Comparison of ENCODE assay signal across 8 cellular contexts in the genomic region with DNA sequence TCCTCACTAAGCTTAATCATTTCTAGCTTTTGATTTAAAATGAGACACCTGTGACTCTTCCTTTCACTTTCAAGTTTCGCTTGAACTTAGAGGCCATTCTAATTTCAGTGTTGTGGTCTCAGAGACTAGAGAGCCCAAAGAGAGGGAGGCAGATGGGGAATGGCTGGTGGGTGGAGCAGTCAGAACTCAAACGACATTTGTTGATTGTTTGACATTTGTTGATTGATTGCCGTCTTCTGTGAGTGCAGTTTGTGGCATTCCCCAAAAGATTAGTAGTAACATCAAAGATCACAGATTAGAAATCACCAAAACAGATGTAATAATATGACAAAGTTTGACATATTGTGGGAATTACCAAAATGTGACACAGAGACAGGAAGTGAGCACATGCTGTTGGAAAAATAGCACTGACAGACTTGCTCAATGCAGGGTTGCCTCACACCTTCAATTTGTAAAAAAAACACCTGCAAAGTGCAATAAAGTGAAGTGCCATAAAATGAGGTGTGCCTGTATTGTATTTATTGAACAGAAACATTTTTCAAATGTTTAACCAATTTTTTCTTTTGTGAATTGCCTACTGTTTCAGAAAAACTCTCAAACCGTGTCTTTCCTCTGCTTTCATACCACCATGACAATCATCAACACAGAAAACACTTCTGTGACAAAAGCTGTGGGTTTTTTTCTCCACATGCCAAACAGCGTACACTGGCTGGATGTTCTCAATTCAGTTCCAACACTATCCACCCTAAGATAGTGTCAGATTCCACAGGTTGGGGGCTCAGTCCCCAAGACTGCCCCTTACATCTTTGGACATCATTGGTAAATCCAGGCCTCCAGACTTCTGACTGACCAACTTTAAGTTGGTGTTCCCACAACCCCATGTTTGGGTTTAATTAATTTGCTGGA.
DNase-seq lines count a peak whose midpoint lies in the region; ATAC-seq and TF ChIP-seq lines count a peak whose summit lies in the region.

No MANE protein-coding gene starts in this region.

- H3K4me1 Mint-ChIP-seq in activated CD4-positive, alpha-beta T cell treated with anti-CD3 and anti-CD28 coated beads, Interleukin-2, amount 10 ng/mL, durations not matched to agents 24 days and 14 days = peaks cover 61% of the 10 kb centered on the region

- H4K20me1 ChIP-seq in fibroblast of lung (ENCODE audit: control insufficient read depth, extremely low read depth, insufficient read depth, low read length) = no peaks in the 10 kb centered on the region

- peaks cover 11% of the 10 kb centered on the region for H3K36me3 Mint-ChIP-seq in activated CD4-positive, alpha-beta T cell treated with anti-CD3 and anti-CD28 coated beads, Interleukin-2, amount 10 ng/mL, durations not matched to agents 24 days and 14 days (ENCODE audit: low read depth)

- H3K27me3 ChIP-seq in fibroblast of lung (ENCODE audit: control insufficient read depth, insufficient read depth, low read length) (no peaks in the 10 kb centered on the region), BE2C (no peaks in the 10 kb centered on the region)

- no peaks in the 10 kb centered on the region for H3K9me3 Mint-ChIP-seq in activated CD4-positive, alpha-beta T cell treated with anti-CD3 and anti-CD28 coated beads, Interleukin-2, amount 10 ng/mL, durations not matched to agents 24 days and 14 days

- H3K27ac Mint-ChIP-seq in activated CD4-positive, alpha-beta T cell treated with anti-CD3 and anti-CD28 coated beads, Interleukin-2, amount 10 ng/mL, durations not matched to agents 24 days and 14 days = peak overlapping the region; percentile 92

- H3K9ac ChIP-seq in fibroblast of lung (ENCODE audit: insufficient read depth, low read length) = no peak overlapping the region

- H2AFZ ChIP-seq in fibroblast of lung (ENCODE audit: low read length) = no peak overlapping the region

- H3K4me2 ChIP-seq in fibroblast of lung (ENCODE audit: extremely low read depth, insufficient read depth, low read length) = peak overlapping the region; percentile 59

- DNase-seq in CD1c-positive myeloid dendritic cell (ENCODE audit: extremely low spot score) = peak; percentile 29
- DNase-seq in activated CD4-positive, alpha-beta T cell treated with anti-CD3 and anti-CD28 coated beads, Interleukin-2, amount 10 ng/mL, durations not matched to agents 24 days and 14 days = peak; percentile 91
- DNase-seq in fibroblast of lung (ENCODE audit: low read depth in 2 of 2) = peak in 1 of 2 donors; percentile 51
- peak; percentile 31 to 53 for DNase-seq in stimulated activated CD8-positive, alpha-beta memory T cell treated with anti-CD3 and anti-CD28 coated beads, Interleukin-15, amount 100 ng/mL, for 4 hours (ENCODE audit: low read depth in 2 of 2)
- no peak for DNase-seq in BE2C
- DNase-seq in NCI-H345 (lab: John Stamatoyannopoulos, UW) = no peak

- H3K4me3 ChIP-seq in fibroblast of lung (replicated peaks in 1 of 4; ENCODE audit: control extremely low read depth in 1 of 4, insufficient read depth in 1 of 4, low read depth in 3 of 4, low read length in 4 of 4) (no peak overlapping the region), BE2C (ENCODE audit: low read depth, low read length) (no peak overlapping the region)

- H3K4me1 ChIP-seq in fibroblast of lung (ENCODE audit: control insufficient read depth, extremely low read depth, insufficient read depth, low read length) = peaks cover 2% of the 10 kb centered on the region
- H3K4me1 ChIP-seq in BE2C = peaks cover 6% of the 10 kb centered on the region; the same call in 1 of the 2 replicates

- peak overlapping the region; percentile 59 for H3K4me3 Mint-ChIP-seq in activated CD4-positive, alpha-beta T cell treated with anti-CD3 and anti-CD28 coated beads, Interleukin-2, amount 10 ng/mL, durations not matched to agents 24 days and 14 days

- H3K9me3 ChIP-seq in fibroblast of lung (ENCODE audit: control insufficient read depth, insufficient read depth, low read depth, low read length) (no peaks in the 10 kb centered on the region), BE2C (no peaks in the 10 kb centered on the region)

- no peak overlapping the region for H3K27ac ChIP-seq in fibroblast of lung (ENCODE audit: insufficient read depth, low read length)

- TF ChIP-seq CTCF in fibroblast of lung (conservative IDR thresholded peaks at IDR 0.05 in 1 of 2, IDR thresholded peaks at IDR 0.05 in 1 of 2; ENCODE audit: low read depth in 1 of 2, low read length in 2 of 2) (no peak), BE2C (IDR thresholded peaks at IDR 0.05; ENCODE audit: low read depth, low read length) (no peak)

- ATAC-seq in GM19455 (IDR thresholded peaks at IDR 0.05; ENCODE audit: unreplicated experiment) (peak; percentile 84), HG03469 (IDR thresholded peaks at IDR 0.05; ENCODE audit: unreplicated experiment) (peak; percentile 80)

- H3K27me3 Mint-ChIP-seq in activated CD4-positive, alpha-beta T cell treated with anti-CD3 and anti-CD28 coated beads, Interleukin-2, amount 10 ng/mL, durations not matched to agents 24 days and 14 days = no peaks in the 10 kb centered on the region

- H3K36me3 ChIP-seq in fibroblast of lung (ENCODE audit: control insufficient read depth, insufficient read depth, low read length) = no peaks in the 10 kb centered on the region
- H3K36me3 ChIP-seq in BE2C = no peaks in the 10 kb centered on the region

- intact Hi-C loops in activated CD4-positive, alpha-beta T cell treated with anti-CD3 and anti-CD28 coated beads, Interleukin-2, amount 10 ng/mL, durations not matched to agents 24 days and 14 days (cut with micrococcal nuclease) = loop anchor here (1.0 to 10.0 kb wide), 14 partner anchors 31 to 671 kb away; a partner anchor contains a TSS

- no peaks in the 10 kb centered on the region for H3K79me2 ChIP-seq in fibroblast of lung (ENCODE audit: control insufficient read depth, insufficient read depth, low read length)

Comparison
In these comparisons a context has a peak if more than half of its experiments do, and no peak if none do; other contexts are left out.
1. DNase-seq: peak in CD1c-positive myeloid dendritic cell (single experiment), activated CD4-positive, alpha-beta T cell treated with anti-CD3 and anti-CD28 coated beads, Interleukin-2, amount 10 ng/mL, durations not matched to agents 24 days and 14 days (single experiment) and stimulated activated CD8-positive, alpha-beta memory T cell treated with anti-CD3 and anti-CD28 coated beads, Interleukin-15, amount 100 ng/mL, for 4 hours (2 of 2); none in BE2C (single experiment) and NCI-H345 (single experiment).